10 cellular contexts compared by ENCODE assay signal in the genomic region with DNA sequence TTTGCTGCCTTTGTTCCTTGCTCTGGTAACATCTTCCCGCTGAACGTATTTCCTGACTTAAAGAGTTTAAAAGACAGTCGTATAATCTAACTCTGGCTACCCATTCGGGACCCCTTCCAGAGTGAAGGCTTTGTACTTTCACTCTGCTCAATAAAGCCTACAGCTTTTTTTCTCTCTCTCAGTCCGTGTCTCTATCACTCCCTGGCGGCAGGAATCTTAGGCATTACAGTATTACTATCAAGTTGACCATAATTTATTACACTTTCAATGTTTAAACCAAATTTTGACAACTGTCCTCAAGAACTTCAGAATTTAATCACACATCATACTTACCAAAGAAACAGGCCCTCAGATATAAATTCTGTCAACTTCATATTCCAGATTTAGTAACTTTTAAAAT.
DNase-seq lines count a peak whose midpoint lies in the region.
"Had no signal": no experiment of that assay in that cellular context is flagged by ENCODE, and none has a peak within 500 bp of the region (broad histone marks: within the 10 kb centered on the region; RNA-seq: fewer than 3 reads in every experiment).

No MANE protein-coding gene starts in this region.

- DNase-seq in HuH-7 (ENCODE audit: low spot score) (peak; percentile 4), amniotic epithelial cell (ENCODE audit: low read depth) (peak; percentile 54), iris pigment epithelial cell (ENCODE audit: low read depth) (peak; percentile 1), stromal cell of bone marrow (ENCODE audit: low read depth) (peak; percentile 6), NCI-H2196 (lab: John Stamatoyannopoulos, UW; ENCODE audit: unreplicated experiment) (no peak)
- DNase-seq in stimulated activated CD4-positive, alpha-beta T cell treated with anti-CD3 and anti-CD28 coated beads, Interleukin-12 subunit alpha, Interleukin-12 subunit beta, amount 100 ng/mL, for 4 hours: no peak
- DNase-seq in activated T-helper 2 cell treated with anti-CD3 and anti-CD28 coated beads, Interferon-gamma antibody, Interleukin-2, Interleukin-4, amounts not matched to agents 10 μg/mL and 5 μg/mL and 100 μg/mL, durations not matched to agents 14 hours and 24 hours and 36 hours (ENCODE audit: low spot score): no peak
- DNase-seq: activated CD8-positive, alpha-beta memory T cell treated with anti-CD3 and anti-CD28 coated beads, Interleukin-2, amount 10 ng/mL, durations not matched to agents 7 days and 5 days; NCI-H1092; SHP77 had no signal

- H3K27ac Mint-ChIP-seq in activated T-helper 2 cell treated with anti-CD3 and anti-CD28 coated beads, Interferon-gamma antibody, Interleukin-2, Interleukin-4, amounts not matched to agents 10 μg/mL and 5 μg/mL and 100 μg/mL, durations not matched to agents 14 hours and 24 hours and 36 hours: no peak overlapping the region
- H3K27ac Mint-ChIP-seq: activated CD8-positive, alpha-beta memory T cell treated with anti-CD3 and anti-CD28 coated beads, Interleukin-2, amount 10 ng/mL, durations not matched to agents 7 days and 5 days had no signal

- H3K36me3 Mint-ChIP-seq in activated T-helper 2 cell treated with anti-CD3 and anti-CD28 coated beads, Interferon-gamma antibody, Interleukin-2, Interleukin-4, amounts not matched to agents 10 μg/mL and 5 μg/mL and 100 μg/mL, durations not matched to agents 14 hours and 24 hours and 36 hours (ENCODE audit: low read depth): no peaks in the 10 kb centered on the region

- H3K27me3 Mint-ChIP-seq in activated T-helper 2 cell treated with anti-CD3 and anti-CD28 coated beads, Interferon-gamma antibody, Interleukin-2, Interleukin-4, amounts not matched to agents 10 μg/mL and 5 μg/mL and 100 μg/mL, durations not matched to agents 14 hours and 24 hours and 36 hours (ENCODE audit: low read depth): no peaks in the 10 kb centered on the region
- H3K27me3 Mint-ChIP-seq: activated CD8-positive, alpha-beta memory T cell treated with anti-CD3 and anti-CD28 coated beads, Interleukin-2, amount 10 ng/mL, durations not matched to agents 7 days and 5 days had no signal

- intact Hi-C loops in activated T-helper 2 cell treated with anti-CD3 and anti-CD28 coated beads, Interferon-gamma antibody, Interleukin-2, Interleukin-4, amounts not matched to agents 10 μg/mL and 5 μg/mL and 100 μg/mL, durations not matched to agents 14 hours and 24 hours and 36 hours (cut with micrococcal nuclease): no loop called here

- no peak overlapping the region for H3K4me3 Mint-ChIP-seq in activated T-helper 2 cell treated with anti-CD3 and anti-CD28 coated beads, Interferon-gamma antibody, Interleukin-2, Interleukin-4, amounts not matched to agents 10 μg/mL and 5 μg/mL and 100 μg/mL, durations not matched to agents 14 hours and 24 hours and 36 hours (ENCODE audit: low read depth)
- H3K4me3 Mint-ChIP-seq: activated CD8-positive, alpha-beta memory T cell treated with anti-CD3 and anti-CD28 coated beads, Interleukin-2, amount 10 ng/mL, durations not matched to agents 7 days and 5 days had no signal

- peaks cover 56% of the 10 kb centered on the region for H3K9me3 Mint-ChIP-seq in activated T-helper 2 cell treated with anti-CD3 and anti-CD28 coated beads, Interferon-gamma antibody, Interleukin-2, Interleukin-4, amounts not matched to agents 10 μg/mL and 5 μg/mL and 100 μg/mL, durations not matched to agents 14 hours and 24 hours and 36 hours

- no peaks in the 10 kb centered on the region for H3K4me1 Mint-ChIP-seq in activated T-helper 2 cell treated with anti-CD3 and anti-CD28 coated beads, Interferon-gamma antibody, Interleukin-2, Interleukin-4, amounts not matched to agents 10 μg/mL and 5 μg/mL and 100 μg/mL, durations not matched to agents 14 hours and 24 hours and 36 hours (ENCODE audit: low read depth)
- H3K4me1 Mint-ChIP-seq: activated CD8-positive, alpha-beta memory T cell treated with anti-CD3 and anti-CD28 coated beads, Interleukin-2, amount 10 ng/mL, durations not matched to agents 7 days and 5 days had no signal

Comparison
In these comparisons a context has a peak if more than half of its experiments do, and no peak if none do; other contexts are left out.
1. DNase-seq: peak in HuH-7 (single experiment), amniotic epithelial cell (single experiment), iris pigment epithelial cell (single experiment) and stromal cell of bone marrow (single experiment); none in stimulated activated CD4-positive, alpha-beta T cell treated with anti-CD3 and anti-CD28 coated beads, Interleukin-12 subunit alpha, Interleukin-12 subunit beta, amount 100 ng/mL, for 4 hours (single experiment), NCI-H2196 (single experiment) and activated T-helper 2 cell treated with anti-CD3 and anti-CD28 coated beads, Interferon-gamma antibody, Interleukin-2, Interleukin-4, amounts not matched to agents 10 μg/mL and 5 μg/mL and 100 μg/mL, durations not matched to agents 14 hours and 24 hours and 36 hours (single experiment).